8 cellular contexts compared by ENCODE assay signal in genomic region chr17:21285164-21286065, GRCh38. TPM values are rescaled to one million over a fixed set of nuclear protein-coding genes. Genes with fewer than 3 reads are reported as not detected.
A peak's percentile ranks its signal among the peaks of the same experiment; 100 is the strongest.
DNase-seq lines count a peak whose midpoint lies in the region; ATAC-seq and TF ChIP-seq lines count a peak whose summit lies in the region.

No MANE protein-coding gene starts in this region.

- H3K4me3 ChIP-seq in esophagus muscularis mucosa (peak overlapping the region; percentile 82 to 93 (median 86)), neutrophil (ENCODE audit: low read depth in 1 of 2, low read length in 1 of 2) (peak overlapping the region; percentile 83 to 93)

- no peaks in the 10 kb centered on the region for H3K9me3 Mint-ChIP-seq in stimulated activated naive CD8-positive, alpha-beta T cell treated with anti-CD3 and anti-CD28 coated beads, Interleukin-15, Interleukin-2, amounts not matched to agents 100 ng/mL and 50 ng/mL, for 24 hours

- H3K27ac Mint-ChIP-seq in stimulated activated naive CD8-positive, alpha-beta T cell treated with anti-CD3 and anti-CD28 coated beads, Interleukin-15, Interleukin-2, amounts not matched to agents 100 ng/mL and 50 ng/mL, for 24 hours = peak overlapping the region; percentile 99
- peak overlapping the region; percentile 97 for H3K27ac Mint-ChIP-seq in T-helper 17 cell

- no peak for DNase-seq in stimulated activated naive CD8-positive, alpha-beta T cell treated with anti-CD3 and anti-CD28 coated beads, Interleukin-15, Interleukin-2, amounts not matched to agents 100 U/mL and 50 U/mL, for 24 hours
- DNase-seq in T-helper 17 cell (no peak), esophagus muscularis mucosa (ENCODE audit: extremely low spot score) (no peak), NCI-H748 treated with DMSO at 0.1 percent for 48 hours (lab: John Stamatoyannopoulos, UW) (no peak), NCI-H128 (lab: John Stamatoyannopoulos, UW; ENCODE audit: unreplicated experiment) (no peak)

- peak in 1 of 3 experiments; percentile 10 for TF ChIP-seq CTCF in esophagus muscularis mucosa (IDR thresholded peaks at IDR 0.05)
- TF ChIP-seq CTCF in neutrophil (IDR thresholded peaks at IDR 0.05) = no peak

- TF ChIP-seq EP300 in esophagus muscularis mucosa (IDR thresholded peaks at IDR 0.05) = no peak

- no peaks in the 10 kb centered on the region for H3K27me3 ChIP-seq in esophagus muscularis mucosa
- H3K27me3 ChIP-seq in neutrophil = peaks cover 3% of the 10 kb centered on the region

- H3K27me3 Mint-ChIP-seq in stimulated activated naive CD8-positive, alpha-beta T cell treated with anti-CD3 and anti-CD28 coated beads, Interleukin-15, Interleukin-2, amounts not matched to agents 100 ng/mL and 50 ng/mL, for 24 hours = no peaks in the 10 kb centered on the region
- H3K27me3 Mint-ChIP-seq in T-helper 17 cell = no peaks in the 10 kb centered on the region

- H3K9me3 ChIP-seq in T-helper 17 cell (ENCODE audit: control insufficient read depth, low read length, poor library complexity, severe bottlenecking) (no peaks in the 10 kb centered on the region), esophagus muscularis mucosa (no peaks in the 10 kb centered on the region), neutrophil (no peaks in the 10 kb centered on the region)

- no peak for ATAC-seq in stimulated activated naive CD8-positive, alpha-beta T cell treated with anti-CD3 and anti-CD28 coated beads, Interleukin-15, Interleukin-2, amounts not matched to agents 100 U/mL and 50 U/mL, for 24 hours
- ATAC-seq in T-helper 17 cell (no peak), GM18868 (IDR thresholded peaks at IDR 0.05; ENCODE audit: unreplicated experiment) (no peak)

- peaks cover 66% of the 10 kb centered on the region for H3K4me1 Mint-ChIP-seq in stimulated activated naive CD8-positive, alpha-beta T cell treated with anti-CD3 and anti-CD28 coated beads, Interleukin-15, Interleukin-2, amounts not matched to agents 100 ng/mL and 50 ng/mL, for 24 hours (ENCODE audit: low read depth)
- peaks cover 48% of the 10 kb centered on the region for H3K4me1 Mint-ChIP-seq in T-helper 17 cell

- 1% methylated on average over 15 of the region's 16 CpGs for WGBS in esophagus muscularis mucosa

- H3K4me1 ChIP-seq in esophagus muscularis mucosa (peaks cover 57 to 81% (median 78%) of the 10 kb centered on the region in 4 donors), neutrophil (ENCODE audit: control insufficient read depth in 1 of 2, insufficient read depth in 1 of 2, low read depth in 1 of 2, low read length in 1 of 2) (peaks cover 69 to 77% of the 10 kb centered on the region in 2 experiments)

- intact Hi-C loops in esophagus muscularis mucosa (cut with DNase I) = no loop called here

- peak overlapping the region; percentile 100 for H3K4me3 Mint-ChIP-seq in stimulated activated naive CD8-positive, alpha-beta T cell treated with anti-CD3 and anti-CD28 coated beads, Interleukin-15, Interleukin-2, amounts not matched to agents 100 ng/mL and 50 ng/mL, for 24 hours
- H3K4me3 Mint-ChIP-seq in T-helper 17 cell = peak overlapping the region; percentile 96

- H3K27ac ChIP-seq in esophagus muscularis mucosa (replicated peaks in 1 of 4) (peak overlapping the region; percentile 93 to 98 (median 96)), neutrophil (peak overlapping the region; percentile 100)

- TF ChIP-seq POLR2A in esophagus muscularis mucosa (IDR thresholded peaks at IDR 0.05; ENCODE audit: low read depth) = no peak

- H3K36me3 ChIP-seq in esophagus muscularis mucosa (no peaks in the 10 kb centered on the region), neutrophil (peaks cover 9% of the 10 kb centered on the region)

- peaks cover 38% of the 10 kb centered on the region for H3K36me3 Mint-ChIP-seq in stimulated activated naive CD8-positive, alpha-beta T cell treated with anti-CD3 and anti-CD28 coated beads, Interleukin-15, Interleukin-2, amounts not matched to agents 100 ng/mL and 50 ng/mL, for 24 hours (ENCODE audit: low read depth)
- H3K36me3 Mint-ChIP-seq in T-helper 17 cell (ENCODE audit: low read depth) = no peaks in the 10 kb centered on the region

RNA-seq across cellular contexts. Expression of gene MAP2K3, which starts 0.9 kb away (rescaled TPM):
- 10 to 100 TPM; 61.2 to 73.0 TPM for total RNA-seq in T-helper 17 cell
- 10 to 100 TPM; 23.3 to 42.4 (median 30.5) TPM for total RNA-seq in esophagus muscularis mucosa

RNA-seq across cellular contexts. Expression of gene NATD1, which starts 32.2 kb away (rescaled TPM):
- 1 to 10 TPM; 4.9 to 8.4 TPM for total RNA-seq in T-helper 17 cell
- 10 to 100 TPM; 12.3 to 26.2 (median 18.1) TPM for total RNA-seq in esophagus muscularis mucosa
